22 cellular contexts compared by ENCODE assay signal in genomic region chr6:61622601-61623000, GRCh38.
"Had no signal": no experiment of that assay in that cellular context is flagged by ENCODE, and none has a peak within 500 bp of the region (broad histone marks: within the 10 kb centered on the region; RNA-seq: fewer than 3 reads in every experiment).

No MANE protein-coding gene starts in this region.

- H3K27ac Mint-ChIP-seq: IgD-negative memory B cell had no signal

- DNase-seq: Kasumi-1, MM.1S, NCI-H1092 treated with DMSO at 0.1 percent for 48 hours, NCI-H1436, NCI-H187 treated with DMSO at 0.1 percent for 48 hours, NCI-H2029 treated with DMSO at 0.1 percent for 48 hours, NCI-H2171 treated with DMSO at 0.1 percent for 48 hours, NCI-H345, NCI-H446 treated with DMSO at 0.1 percent for 48 hours, NCI-H510A treated with DMSO at 0.1 percent for 48 hours, NCI-H526, NCI-H774, Right ventricle myocardium superior, RPMI8226, SIG-M5, SK-N-SH, SW 1271 had no signal

- H3K4me3 Mint-ChIP-seq: IgD-negative memory B cell had no signal

- H3K9ac ChIP-seq: KMS-11, SK-N-SH had no signal

- H3K36me3 ChIP-seq: SJSA1 had no signal

- H3K9me3 ChIP-seq: SJSA1, SK-N-SH had no signal

- H3K27me3 Mint-ChIP-seq: IgD-negative memory B cell had no signal

- H3K4me1 ChIP-seq: SJSA1 had no signal

- H3K27ac ChIP-seq: KMS-11, SJSA1 had no signal

- FAIRE-seq: K562, RCC 7860 had no signal

- H3K4me2 ChIP-seq: KMS-11, SK-N-SH had no signal

- H3K36me3 Mint-ChIP-seq: IgD-negative memory B cell had no signal

- ATAC-seq: K562 had no signal

- H3K4me3 ChIP-seq: K562, SJSA1 had no signal

- H3K27me3 ChIP-seq: SJSA1 had no signal
